In the genomic region with DNA sequence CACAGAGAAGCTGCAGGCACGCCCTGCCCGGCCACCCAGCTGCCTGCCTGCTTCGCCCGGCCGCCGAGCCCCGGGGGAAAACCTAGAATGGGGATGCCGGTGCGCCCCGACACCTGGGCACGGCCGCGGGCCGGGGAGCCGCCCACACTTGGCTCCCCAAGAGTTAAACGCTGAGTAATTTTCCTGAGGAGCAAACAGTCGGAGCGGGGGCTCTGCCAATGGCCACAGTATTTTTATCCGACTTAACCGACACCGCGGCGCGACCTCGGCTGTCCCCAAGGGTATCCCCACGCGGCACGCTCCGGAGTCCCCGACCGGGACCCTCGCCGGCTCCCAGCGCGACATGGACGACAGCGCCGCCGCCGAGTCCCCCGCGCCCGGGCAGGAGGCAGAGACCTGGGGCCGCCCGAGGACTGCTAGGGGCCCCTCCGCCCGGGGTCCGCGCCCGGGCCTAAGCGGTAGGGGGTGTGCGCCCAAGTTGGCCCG, we compare ENCODE assay signal across 8 cellular contexts. TPM values are rescaled to one million over a fixed set of nuclear protein-coding genes. Genes with fewer than 3 reads are reported as not detected.
DNase-seq lines count a peak whose midpoint lies in the region; ATAC-seq and TF ChIP-seq lines count a peak whose summit lies in the region.

No MANE protein-coding gene starts in this region.

- DNase-seq in Caco-2 (peak in 1 of 2 experiments; percentile 51), fibroblast of pulmonary artery (ENCODE audit: low read depth) (no peak), osteoblast (ENCODE audit: insufficient read length, low spot score, missing footprints) (peak; percentile 91), MV-4-11 (lab: John Stamatoyannopoulos, UW) (no peak), NCI-H128 (lab: John Stamatoyannopoulos, UW; ENCODE audit: unreplicated experiment) (no peak)
- peak; percentile 40 for DNase-seq in activated CD8-positive, alpha-beta T cell treated with anti-CD3 and anti-CD28 coated beads, Interleukin-2, amount 10 ng/mL, durations not matched to agents 7 days and 5 days

- H3K27me3 Mint-ChIP-seq in Caco-2 (ENCODE audit: insufficient read depth, unreplicated experiment): no peaks in the 10 kb centered on the region
- peaks cover 2% of the 10 kb centered on the region for H3K27me3 Mint-ChIP-seq in activated CD8-positive, alpha-beta T cell treated with anti-CD3 and anti-CD28 coated beads, Interleukin-2, amount 10 ng/mL, durations not matched to agents 7 days and 5 days (ENCODE audit: low read depth)

- CTCF ChIA-PET in Caco-2 (lab: Charles Lee): interaction anchor here (0.9 to 1.0 kb wide), 2 partner anchors 29 to 85 kb away, joined by 5 to 6 read pairs; no protein-coding TSS in a partner anchor
- CTCF ChIA-PET in activated CD8-positive, alpha-beta T cell treated with anti-CD3 and anti-CD28 coated beads, Interleukin-2, amount 10 ng/mL, durations not matched to agents 7 days and 5 days (lab: Charles Lee): interaction anchor here (0.8 to 1.8 kb wide), 9 partner anchors 10 to 389 kb away, joined by 3 to 13 read pairs (median 4); no protein-coding TSS in a partner anchor

- POLR2A ChIA-PET in Caco-2 (lab: Charles Lee): interaction anchor here (1.0 to 1.2 kb wide), 2 partner anchors 31 to 1155 kb away, joined by 3 to 5 read pairs; a partner anchor contains a TSS
- POLR2A ChIA-PET in activated CD8-positive, alpha-beta T cell treated with anti-CD3 and anti-CD28 coated beads, Interleukin-2, amount 10 ng/mL, durations not matched to agents 7 days and 5 days (lab: Charles Lee): interaction anchor here (0.6 to 3.0 kb wide), 7 partner anchors 34 to 99 kb away, joined by 3 to 62 read pairs (median 4); no protein-coding TSS in a partner anchor

- H4K20me1 ChIP-seq in osteoblast (ENCODE audit: insufficient read depth, low read length): peaks cover 12% of the 10 kb centered on the region

- H3K36me3 ChIP-seq in Caco-2 (ENCODE audit: control insufficient read depth, insufficient read depth, low read length) (no peaks in the 10 kb centered on the region), osteoblast (ENCODE audit: insufficient read depth, low read length) (no peaks in the 10 kb centered on the region)

- H3K36me3 Mint-ChIP-seq in Caco-2 (ENCODE audit: insufficient read depth, unreplicated experiment): peaks cover 21% of the 10 kb centered on the region
- H3K36me3 Mint-ChIP-seq in activated CD8-positive, alpha-beta T cell treated with anti-CD3 and anti-CD28 coated beads, Interleukin-2, amount 10 ng/mL, durations not matched to agents 7 days and 5 days (ENCODE audit: low read depth): peaks cover 30% of the 10 kb centered on the region

- peak; percentile 19 for ATAC-seq in GM21360 (IDR thresholded peaks at IDR 0.05; ENCODE audit: unreplicated experiment)
- ATAC-seq in HG03571 (IDR thresholded peaks at IDR 0.05; ENCODE audit: unreplicated experiment): peak; percentile 31
- ATAC-seq in activated CD8-positive, alpha-beta T cell treated with anti-CD3 and anti-CD28 coated beads, Interleukin-2, amount 10 ng/mL, durations not matched to agents 7 days and 5 days: peak; percentile 20

- peak overlapping the region; percentile 2 for H3K27ac ChIP-seq in osteoblast (ENCODE audit: low read depth, low read length)

- H2AFZ ChIP-seq in osteoblast (ENCODE audit: low read length): peak overlapping the region; percentile 68

- H3K4me1 ChIP-seq in Caco-2 (peaks cover 23% of the 10 kb centered on the region), osteoblast (ENCODE audit: insufficient read depth, low read length) (peaks cover 22% of the 10 kb centered on the region)

- no peaks in the 10 kb centered on the region for H3K9me3 Mint-ChIP-seq in Caco-2 (ENCODE audit: unreplicated experiment)
- no peaks in the 10 kb centered on the region for H3K9me3 Mint-ChIP-seq in activated CD8-positive, alpha-beta T cell treated with anti-CD3 and anti-CD28 coated beads, Interleukin-2, amount 10 ng/mL, durations not matched to agents 7 days and 5 days (ENCODE audit: insufficient read depth)

- H3K4me2 ChIP-seq in osteoblast (ENCODE audit: insufficient read depth, low read length): peak overlapping the region; percentile 83

- H3K4me3 Mint-ChIP-seq in Caco-2 (ENCODE audit: unreplicated experiment): peak overlapping the region; percentile 81
- peak overlapping the region; percentile 75 for H3K4me3 Mint-ChIP-seq in activated CD8-positive, alpha-beta T cell treated with anti-CD3 and anti-CD28 coated beads, Interleukin-2, amount 10 ng/mL, durations not matched to agents 7 days and 5 days

- peaks cover 42% of the 10 kb centered on the region for H3K4me1 Mint-ChIP-seq in Caco-2 (ENCODE audit: low read depth, unreplicated experiment)
- peaks cover 50% of the 10 kb centered on the region for H3K4me1 Mint-ChIP-seq in activated CD8-positive, alpha-beta T cell treated with anti-CD3 and anti-CD28 coated beads, Interleukin-2, amount 10 ng/mL, durations not matched to agents 7 days and 5 days (ENCODE audit: low read depth)

- peak overlapping the region; percentile 95 for H3K27ac Mint-ChIP-seq in Caco-2 (ENCODE audit: unreplicated experiment)
- H3K27ac Mint-ChIP-seq in activated CD8-positive, alpha-beta T cell treated with anti-CD3 and anti-CD28 coated beads, Interleukin-2, amount 10 ng/mL, durations not matched to agents 7 days and 5 days: peak overlapping the region; percentile 58

- H3K27me3 ChIP-seq in Caco-2 (replicated peaks; ENCODE audit: control insufficient read depth, insufficient read depth, low read length): no peaks in the 10 kb centered on the region
- no peaks in the 10 kb centered on the region for H3K27me3 ChIP-seq in osteoblast (ENCODE audit: insufficient read depth, low read length)

- no TSS peak for BruUV-seq in Caco-2 (replicated peaks; lab: Mats Ljungman, UMichigan)

- peak overlapping the region; percentile 91 for H3K4me3 ChIP-seq in Caco-2 (ENCODE audit: low read depth, low read length)
- H3K4me3 ChIP-seq in fibroblast of pulmonary artery (replicated peaks; ENCODE audit: low read depth, low read length): peak overlapping the region; percentile 70
- H3K4me3 ChIP-seq in osteoblast (ENCODE audit: insufficient read depth, low read length): peak overlapping the region; percentile 81

- H3K9me3 ChIP-seq in Caco-2 (no peaks in the 10 kb centered on the region), osteoblast (ENCODE audit: low read depth, low read length) (no peaks in the 10 kb centered on the region)

- H3K79me2 ChIP-seq in osteoblast (ENCODE audit: insufficient read depth, low read length): peaks cover 39% of the 10 kb centered on the region

- no peak for TF ChIP-seq CTCF in Caco-2 (IDR thresholded peaks at IDR 0.05; ENCODE audit: insufficient read depth in 1 of 2, low read depth in 1 of 2, low read length in 1 of 2, severe bottlenecking in 1 of 2, unreplicated experiment in 1 of 2)
- no peak for TF ChIP-seq CTCF in fibroblast of pulmonary artery (IDR thresholded peaks at IDR 0.05; ENCODE audit: low read length, missing control alignments)
- TF ChIP-seq CTCF in osteoblast (IDR thresholded peaks at IDR 0.05; ENCODE audit: extremely low read depth, low read depth, low read length): no peak

- intact Hi-C loops in Caco-2 (cut with micrococcal nuclease; ENCODE audit: unreplicated experiment): loop anchor here (1.0 to 5.0 kb wide), 3 partner anchors 31 to 85 kb away; no protein-coding TSS in a partner anchor

RNA-seq across cellular contexts. Expression of a gene that starts 0.6 kb away (rescaled TPM):
- total RNA-seq in Caco-2 (2022) (71.5 and 72.7 TPM in 2 replicates), osteoblast (22.8 and 31.5 TPM in 2 replicates)
- 100 to 1,000 TPM in 1 of 2 experiments, 10 to 100 TPM in 1; 95.3 to 100 TPM for total RNA-seq in activated CD8-positive, alpha-beta T cell treated with anti-CD3 and anti-CD28 coated beads, Interleukin-2, amount 10 ng/mL, durations not matched to agents 7 days and 5 days

Comparison
In these comparisons a context has a peak if more than half of its experiments do, and no peak if none do; other contexts are left out.
1. DNase-seq: peak in activated CD8-positive, alpha-beta T cell treated with anti-CD3 and anti-CD28 coated beads, Interleukin-2, amount 10 ng/mL, durations not matched to agents 7 days and 5 days (single experiment) and osteoblast (single experiment); none in fibroblast of pulmonary artery (single experiment), MV-4-11 (single experiment) and NCI-H128 (single experiment).
2. Peak in every context shown above with its lines, with median percentiles within 50 percentile points of each other: H3K4me3 ChIP-seq and ATAC-seq.